Comparison of ENCODE assay signal across 22 cellular contexts in the genomic region with DNA sequence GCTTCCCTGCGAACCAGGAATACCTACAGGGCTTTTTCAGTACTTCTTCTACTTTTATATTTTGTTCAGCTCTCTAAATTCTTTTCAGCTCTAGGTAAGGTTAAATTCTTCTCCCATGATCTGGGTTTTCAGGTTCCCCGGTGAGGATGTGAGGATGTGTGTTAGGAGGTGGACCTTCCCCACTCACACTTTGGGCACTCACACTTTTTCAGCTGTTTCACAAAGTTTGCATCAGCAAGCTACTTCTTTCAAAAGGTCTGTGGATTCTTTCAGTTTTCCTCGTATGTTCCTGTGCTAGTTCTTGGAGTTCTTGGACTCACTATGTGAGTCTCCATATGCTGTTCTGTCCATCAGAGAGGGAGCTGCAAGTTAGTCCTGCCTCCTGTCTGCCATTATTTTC. TPM values are rescaled to one million over a fixed set of nuclear protein-coding genes. Genes with fewer than 3 reads are reported as not detected.
A peak's percentile ranks its signal among the peaks of the same experiment; 100 is the strongest.
DNase-seq lines count a peak whose midpoint lies in the region; ATAC-seq and TF ChIP-seq lines count a peak whose summit lies in the region.
"Had no signal": no experiment of that assay in that cellular context is flagged by ENCODE, and none has a peak within 500 bp of the region (broad histone marks: within the 10 kb centered on the region; RNA-seq: fewer than 3 reads in every experiment).

No MANE protein-coding gene starts in this region.

- H2AFZ ChIP-seq in HCT116 (ENCODE audit: low read depth, low read length, poor library complexity, severe bottlenecking) (peak overlapping the region; percentile 85), smooth muscle cell (ENCODE audit: low read depth) (no peak overlapping the region)

- H3K4me1 ChIP-seq in HCT116 (ENCODE audit: control insufficient read depth in 1 of 2, insufficient read depth in 2 of 2, low read length in 2 of 2) (peaks cover 19 to 21% of the 10 kb centered on the region in 2 experiments), smooth muscle cell (ENCODE audit: low read depth) (no peaks in the 10 kb centered on the region), lower lobe of right lung (no peaks in the 10 kb centered on the region)
- H3K4me1 ChIP-seq: BE2C had no signal

- H3K4me3 ChIP-seq in HCT116 (replicated peaks in 1 of 2; ENCODE audit: low read depth in 1 of 2, low read length in 2 of 2) (peak overlapping the region in 1 of 2 experiments; percentile 10; a peak in 1 of 4 replicates), epithelial cell of esophagus (ENCODE audit: low read length) (no peak overlapping the region), smooth muscle cell (no peak overlapping the region), dorsolateral prefrontal cortex (no peak overlapping the region), lower lobe of right lung (no peak overlapping the region)
- H3K4me3 ChIP-seq: GM12878, SK-N-MC had no signal

- no peaks in the 10 kb centered on the region for H3K79me2 ChIP-seq in HCT116 (ENCODE audit: insufficient read depth, low read length)
- no peaks in the 10 kb centered on the region for H3K79me2 ChIP-seq in smooth muscle cell (ENCODE audit: low read depth)

- H3K27me3 ChIP-seq in HCT116 (ENCODE audit: insufficient read depth, low read length) (no peaks in the 10 kb centered on the region), smooth muscle cell (ENCODE audit: low read depth) (no peaks in the 10 kb centered on the region), dorsolateral prefrontal cortex (peaks cover 0 to 7% (median 0%) of the 10 kb centered on the region in 45 donors), lower lobe of right lung (ENCODE audit: low read depth) (no peaks in the 10 kb centered on the region)
- H3K27me3 ChIP-seq: BE2C had no signal

- H4K20me1 ChIP-seq in HCT116 (ENCODE audit: insufficient read depth) (no peaks in the 10 kb centered on the region), smooth muscle cell (ENCODE audit: low read depth) (no peaks in the 10 kb centered on the region)

- no peak for TF ChIP-seq POLR2A in HCT116 (IDR thresholded peaks at IDR 0.05; ENCODE audit: borderline replicate concordance, extremely low read depth, insufficient read depth, insufficient read length)

- H3K9ac ChIP-seq in HCT116 (ENCODE audit: low read length) (peak overlapping the region; percentile 34), smooth muscle cell (ENCODE audit: low read depth) (no peak overlapping the region)

- TF ChIP-seq RAD21 in HCT116 (IDR thresholded peaks at IDR 0.05; ENCODE audit: low read depth), result 0 out of 2 replicates have a peak, but pooled peaks have one; percentile 4

- H3K27ac ChIP-seq in HCT116 (ENCODE audit: low read depth, low read length), result peak overlapping the region; percentile 55
- peak overlapping the region; percentile 47 for H3K27ac ChIP-seq in smooth muscle cell (ENCODE audit: low read depth)
- no peak overlapping the region for H3K27ac ChIP-seq in dorsolateral prefrontal cortex
- no peak overlapping the region for H3K27ac ChIP-seq in lower lobe of right lung
- H3K27ac ChIP-seq: SK-N-MC had no signal

- CTCF ChIA-PET in HCT116 (lab: Charles Lee), result interaction anchor here (1.4 kb wide), 1 partner anchor 32 kb away, joined by 3 read pairs; no protein-coding TSS in a partner anchor

- intact Hi-C loops in HCT116 (cut with micrococcal nuclease) (no loop called here), dorsolateral prefrontal cortex (cut with DNase I) (no loop called here), lower lobe of right lung (cut with DNase I) (no loop called here)

- no peak for TF ChIP-seq CTCF in HCT116 (IDR thresholded peaks at IDR 0.05 in 2 of 3, conservative IDR thresholded peaks at IDR 0.05 in 1 of 3; ENCODE audit: borderline replicate concordance in 1 of 3, insufficient read depth in 1 of 3, low read depth in 2 of 3, low read length in 2 of 3)
- TF ChIP-seq CTCF in epithelial cell of esophagus (IDR thresholded peaks at IDR 0.05; ENCODE audit: insufficient read depth, low read depth, low read length, missing control alignments), result no peak
- TF ChIP-seq CTCF in smooth muscle cell (IDR thresholded peaks at IDR 0.05; ENCODE audit: borderline replicate concordance, insufficient read depth, poor library complexity, severe bottlenecking), result no peak
- no peak for TF ChIP-seq CTCF in dorsolateral prefrontal cortex (IDR thresholded peaks at IDR 0.05 in 54 of 56, conservative IDR thresholded peaks at IDR 0.05 in 2 of 56; ENCODE audit: low read depth in 1 of 56, partially characterized antibody in 56 of 56)
- TF ChIP-seq CTCF in lower lobe of right lung (IDR thresholded peaks at IDR 0.05), result no peak

- H3K36me3 ChIP-seq in HCT116 (ENCODE audit: control insufficient read depth in 1 of 2, insufficient read depth in 2 of 2, low read length in 2 of 2) (no peaks in the 10 kb centered on the region), smooth muscle cell (ENCODE audit: low read depth) (no peaks in the 10 kb centered on the region), lower lobe of right lung (no peaks in the 10 kb centered on the region)
- H3K36me3 ChIP-seq: BE2C had no signal

- POLR2A ChIA-PET in HCT116 (lab: Charles Lee), result interaction anchor here (0.8 to 3.1 kb wide), 10 partner anchors 18 to 82 kb away, joined by 3 to 12 read pairs (median 3); a partner anchor contains a TSS

- ATAC-seq in HCT116, result peak; percentile 19; the same call in 1 of the 2 replicates
- ATAC-seq in lower lobe of right lung, result no peak
- ATAC-seq: GM12878 had no signal

- no peaks in the 10 kb centered on the region for H3F3A ChIP-seq in smooth muscle cell (ENCODE audit: low read depth)

- H3K9me3 ChIP-seq in HCT116 (ENCODE audit: control insufficient read depth in 1 of 2, insufficient read depth in 1 of 2, low read depth in 1 of 2, low read length in 2 of 2) (no peaks in the 10 kb centered on the region; a peak in 1 of 4 replicates), smooth muscle cell (replicated peaks; ENCODE audit: low read depth) (no peaks in the 10 kb centered on the region), lower lobe of right lung (peaks cover 30% of the 10 kb centered on the region)
- H3K9me3 ChIP-seq: BE2C had no signal

- DNase-seq in HCT116 (ENCODE audit: low read depth, low spot score) (peak; percentile 37), OCI-M1 (lab: John Stamatoyannopoulos, UW) (peak; percentile 20), epithelial cell of esophagus (ENCODE audit: low read depth) (peak; percentile 16), smooth muscle cell (lab: John Stamatoyannopoulos, UW; ENCODE audit: unreplicated experiment) (no peak), GM19240 (ENCODE audit: insufficient read length, low spot score) (no peak), dorsolateral prefrontal cortex (no peak), lower lobe of right lung (no peak)
- DNase-seq: BE2C; DMS79 treated with DMSO at 0.1 percent for 48 hours; H9; NCI-H1092; NCI-H1436; NCI-H187 treated with DMSO at 0.1 percent for 48 hours; NCI-H2107; NCI-H510A treated with DMSO at 0.1 percent for 48 hours; NCI-H748 treated with DMSO at 0.1 percent for 48 hours; NK-92 treated with Interleukin-12 subunit alpha and Interleukin-12 subunit beta, amount 100 ng/mL, for 24 hours; SW 1271 had no signal

- no peaks in the 10 kb centered on the region for H3K9me2 ChIP-seq in HCT116 (ENCODE audit: insufficient read depth)

- BruUV-seq in HCT116 (replicated peaks; lab: Mats Ljungman, UMichigan), result TSS peak; percentile 91

- RAD21 ChIA-PET in HCT116 (lab: Charles Lee; ENCODE audit: low non-redundant PET in 1 of 2, low total read pairs in 2 of 2, uncharacterized antibody in 2 of 2, unreplicated experiment in 2 of 2), result no interaction called here

- H3K4me2 ChIP-seq in HCT116 (ENCODE audit: low read length) (peak overlapping the region; percentile 62), smooth muscle cell (no peak overlapping the region)

- 78% methylated on average over 3 of the region's 3 CpGs for WGBS in smooth muscle cell (ENCODE audit: low lambda C conversion rate)

TF ChIP-seq in HCT116, 20 proteins besides CTCF, POLR2A, EP300 and RAD21:
- TF ChIP-seq SIN3A (IDR thresholded peaks at IDR 0.05; ENCODE audit: low read depth) (no peak), CEBPB (IDR thresholded peaks at IDR 0.05; ENCODE audit: low read depth) (peak; percentile 82)

RNA-seq across cellular contexts. Expression of a gene that starts 13.9 kb away (rescaled TPM):
- total RNA-seq in HCT116 (2021; ENCODE audit: unreplicated experiment) (not detected), smooth muscle cell (not detected in 2 replicates), dorsolateral prefrontal cortex (not detected), lower lobe of right lung (not detected)
- not detected in 2 replicates for polyA plus RNA-seq in HCT116 (2012)
- polyA plus RNA-seq in smooth muscle cell, result not detected in 2 replicates
- total RNA-seq: A673, GM12878, H9, RPMI7951 had no signal

RNA-seq across cellular contexts. Expression of a gene that starts 20.6 kb away (rescaled TPM):
- total RNA-seq in HCT116 (2021; ENCODE audit: unreplicated experiment), result not detected
- not detected in 2 replicates for polyA plus RNA-seq in HCT116 (2012)
- not detected in 2 replicates for total RNA-seq in smooth muscle cell
- polyA plus RNA-seq in smooth muscle cell, result 0.05 TPM in 1 of 2 replicates, not detected in the other
- not detected for total RNA-seq in dorsolateral prefrontal cortex
- not detected for total RNA-seq in lower lobe of right lung
- total RNA-seq: A673, GM12878, H9, RPMI7951 had no signal

RNA-seq across cellular contexts. Expression of a gene that starts 39.1 kb away (rescaled TPM):
- total RNA-seq in HCT116 (2021; ENCODE audit: unreplicated experiment), result 472 TPM
- polyA plus RNA-seq in HCT116 (2012), result 307 and 351 TPM in 2 replicates
- 161 and 179 TPM in 2 replicates for total RNA-seq in smooth muscle cell
- polyA plus RNA-seq in smooth muscle cell, result 99.9 and 111 TPM in 2 replicates
- total RNA-seq in dorsolateral prefrontal cortex, result 1,000 to 10,000 TPM in 22 of 120 experiments, 100 to 1,000 TPM in 98; 175 to 2,533 (median 594) TPM
- 91.2 TPM for total RNA-seq in lower lobe of right lung

RNA-seq across cellular contexts. Expression of a gene that starts 48.2 kb away (rescaled TPM):
- 1.1 TPM for total RNA-seq in HCT116 (2021; ENCODE audit: unreplicated experiment)
- 1.1 and 1.6 TPM in 2 replicates for polyA plus RNA-seq in HCT116 (2012)
- not detected in 2 replicates for total RNA-seq in smooth muscle cell
- not detected in 2 replicates for polyA plus RNA-seq in smooth muscle cell
- total RNA-seq in dorsolateral prefrontal cortex, result under 1 TPM in 1 of 120 experiments, not detected in 119; 0.56 TPM
- total RNA-seq in lower lobe of right lung, result 1.4 TPM
- total RNA-seq: A673, H9 had no signal

Comparison
In these comparisons a context has a peak if more than half of its experiments do, and no peak if none do; other contexts are left out.
1. DNase-seq: peak in HCT116 (single experiment), OCI-M1 (single experiment) and epithelial cell of esophagus (single experiment); none in smooth muscle cell (single experiment), GM19240 (single experiment), dorsolateral prefrontal cortex (0 of 10) and lower lobe of right lung (single experiment).
2. H3K27ac ChIP-seq: peak in HCT116 (single experiment) and smooth muscle cell (single experiment); none in dorsolateral prefrontal cortex (0 of 59) and lower lobe of right lung (single experiment).